Comparison of ENCODE assay signal across 14 cellular contexts in genomic region chr2:96250188-96250587, GRCh38. TPM values are rescaled to one million over a fixed set of nuclear protein-coding genes. Genes with fewer than 3 reads are reported as not detected.
DNase-seq lines count a peak whose midpoint lies in the region; ATAC-seq, FAIRE-seq and TF ChIP-seq lines count a peak whose summit lies in the region.
"Had no signal": no experiment of that assay in that cellular context is flagged by ENCODE, and none has a peak within 500 bp of the region (broad histone marks: within the 10 kb centered on the region; RNA-seq: fewer than 3 reads in every experiment).

No MANE protein-coding gene starts in this region.

- POLR2A ChIA-PET in OCI-LY7 (lab: Charles Lee): no interaction called here

- H3K9me2 ChIP-seq in OCI-LY7 (ENCODE audit: insufficient read depth, low read length): no peaks in the 10 kb centered on the region

- H3K27ac ChIP-seq in gastroesophageal sphincter (peak overlapping the region in 3 of 4 donors; percentile 30 to 42 (median 35)), stomach (peak overlapping the region in 2 of 5 donors; percentile 10 to 36), OCI-LY7 (ENCODE audit: low read depth, low read length, poor library complexity, severe bottlenecking) (no peak overlapping the region)
- H3K27ac ChIP-seq: HL-60 had no signal

- H3K36me3 ChIP-seq in gastroesophageal sphincter (peaks cover 0 to 41% of the 10 kb centered on the region in 2 donors), stomach (peaks cover 32 to 54% (median 47%) of the 10 kb centered on the region in 4 donors), OCI-LY7 (ENCODE audit: insufficient read depth, low read length) (peaks cover 49% of the 10 kb centered on the region)

- TF ChIP-seq POLR2A in gastroesophageal sphincter (IDR thresholded peaks at IDR 0.05): no peak
- no peak for TF ChIP-seq POLR2A in stomach (IDR thresholded peaks at IDR 0.05)

- no peaks in the 10 kb centered on the region for H3K9me3 Mint-ChIP-seq in activated T-cell treated with anti-CD3 and anti-CD28 coated beads, Interleukin-2, amount 50 U/mL, for 24 hours
- no peaks in the 10 kb centered on the region for H3K9me3 Mint-ChIP-seq in activated T-cell treated with anti-CD3 and anti-CD28 coated beads, Interleukin-2, amount 50 U/mL, for 4 hours
- H3K9me3 Mint-ChIP-seq in stimulated activated memory B cell treated with anti-CD40 and anti-IgM and Interleukin-4, amounts not matched to agents 10 μg/mL and 1 μg/mL and 100 μg/mL, for 72 hours: no peaks in the 10 kb centered on the region

- H3K4me1 Mint-ChIP-seq in activated T-cell treated with anti-CD3 and anti-CD28 coated beads, Interleukin-2, amount 50 U/mL, for 24 hours (ENCODE audit: low read depth): peaks cover 22% of the 10 kb centered on the region
- peaks cover 27% of the 10 kb centered on the region for H3K4me1 Mint-ChIP-seq in activated T-cell treated with anti-CD3 and anti-CD28 coated beads, Interleukin-2, amount 50 U/mL, for 4 hours (ENCODE audit: low read depth)
- H3K4me1 Mint-ChIP-seq in T-helper 17 cell: peaks cover 20% of the 10 kb centered on the region
- peaks cover 36% of the 10 kb centered on the region for H3K4me1 Mint-ChIP-seq in stimulated activated memory B cell treated with anti-CD40 and anti-IgM and Interleukin-4, amounts not matched to agents 10 μg/mL and 1 μg/mL and 100 μg/mL, for 72 hours

- TF ChIP-seq CTCF in gastroesophageal sphincter (IDR thresholded peaks at IDR 0.05): no peak
- no peak for TF ChIP-seq CTCF in D721Med (IDR thresholded peaks at IDR 0.05; ENCODE audit: insufficient read depth, missing control alignments)
- TF ChIP-seq CTCF in stomach (IDR thresholded peaks at IDR 0.05): no peak
- no peak for TF ChIP-seq CTCF in OCI-LY7 (conservative IDR thresholded peaks at IDR 0.05; ENCODE audit: low read length)

- H3K27ac Mint-ChIP-seq in activated T-cell treated with anti-CD3 and anti-CD28 coated beads, Interleukin-2, amount 50 U/mL, for 24 hours: peak overlapping the region; percentile 55
- H3K27ac Mint-ChIP-seq in T-helper 17 cell: peak overlapping the region; percentile 43
- peak overlapping the region; percentile 55 for H3K27ac Mint-ChIP-seq in stimulated activated memory B cell treated with anti-CD40 and anti-IgM and Interleukin-4, amounts not matched to agents 10 μg/mL and 1 μg/mL and 100 μg/mL, for 72 hours
- H3K27ac Mint-ChIP-seq: activated T-helper 2 cell treated with anti-CD3 and anti-CD28 coated beads, Interferon-gamma antibody, Interleukin-2, Interleukin-4, amounts not matched to agents 10 μg/mL and 5 μg/mL and 100 μg/mL, durations not matched to agents 14 hours and 24 hours and 36 hours had no signal

- H4K20me1 ChIP-seq in OCI-LY7 (ENCODE audit: insufficient read depth, low read length): no peaks in the 10 kb centered on the region

- 60 to 100% methylated on average over 1 of the region's 6 CpGs for whole genome bisulfite sequencing in gastroesophageal sphincter (ENCODE audit: low coverage in 1 of 2), 2 donors
- WGBS in stomach, 5 donors: 85 to 89% (median 85%) methylated on average over 6 of the region's 6 CpGs

- no peaks in the 10 kb centered on the region for H3K79me2 ChIP-seq in OCI-LY7 (ENCODE audit: insufficient read depth, low read depth, low read length)

- H3K4me3 ChIP-seq in gastroesophageal sphincter (no peak overlapping the region), stomach (no peak overlapping the region), OCI-LY7 (ENCODE audit: low read depth, low read length, poor library complexity, severe bottlenecking) (no peak overlapping the region)

- CTCF ChIA-PET in OCI-LY7 (lab: Charles Lee; ENCODE audit: unreplicated experiment): interaction anchor here (1.1 kb wide), 1 partner anchor 110 kb away, joined by 3 read pairs; no protein-coding TSS in a partner anchor

- intact Hi-C loops in stomach (cut with DNase I; ENCODE audit: low total_unique reads) (no loop called here), OCI-LY7 (cut with micrococcal nuclease; ENCODE audit: unreplicated experiment) (no loop called here)

- H3K27me3 Mint-ChIP-seq in activated T-cell treated with anti-CD3 and anti-CD28 coated beads, Interleukin-2, amount 50 U/mL, for 24 hours: no peaks in the 10 kb centered on the region
- no peaks in the 10 kb centered on the region for H3K27me3 Mint-ChIP-seq in activated T-cell treated with anti-CD3 and anti-CD28 coated beads, Interleukin-2, amount 50 U/mL, for 4 hours (ENCODE audit: low read depth)
- no peaks in the 10 kb centered on the region for H3K27me3 Mint-ChIP-seq in T-helper 17 cell
- no peaks in the 10 kb centered on the region for H3K27me3 Mint-ChIP-seq in stimulated activated memory B cell treated with anti-CD40 and anti-IgM and Interleukin-4, amounts not matched to agents 10 μg/mL and 1 μg/mL and 100 μg/mL, for 72 hours

- no peak overlapping the region for H3K4me2 ChIP-seq in OCI-LY7 (ENCODE audit: low read length)

- BruUV-seq in OCI-LY7 (replicated peaks; lab: Mats Ljungman, UMichigan): no TSS peak

- no peaks in the 10 kb centered on the region for H3K27me3 ChIP-seq in gastroesophageal sphincter
- H3K27me3 ChIP-seq in stomach: no peaks in the 10 kb centered on the region

- DNase-seq in activated T-cell treated with anti-CD3 and anti-CD28 coated beads, Interleukin-2, amount 50 U/mL, for 24 hours: no peak
- no peak for DNase-seq in activated T-cell treated with anti-CD3 and anti-CD28 coated beads, Interleukin-2, amount 50 U/mL, for 4 hours
- DNase-seq in T-helper 17 cell: no peak
- no peak for DNase-seq in D721Med (ENCODE audit: insufficient read length, low spot score)
- DNase-seq in stomach: no peak
- DNase-seq in OCI-LY7 (ENCODE audit: low spot score): no peak
- DNase-seq: ACHN, cortex of kidney, DMS153, SHP77 had no signal

- no peak overlapping the region for H2AFZ ChIP-seq in OCI-LY7 (ENCODE audit: low read length)

- ATAC-seq in activated T-cell treated with anti-CD3 and anti-CD28 coated beads, Interleukin-2, amount 50 U/mL, for 4 hours: no peak
- no peak for ATAC-seq in T-helper 17 cell
- no peak for ATAC-seq in gastroesophageal sphincter
- no peak for ATAC-seq in stimulated activated memory B cell treated with anti-CD40 and anti-IgM and Interleukin-4, amounts not matched to agents 10 μg/mL and 1 μg/mL and 100 μg/mL, for 72 hours

- peaks cover 0 to 58% (median 3%) of the 10 kb centered on the region in 3 donors for H3K4me1 ChIP-seq in gastroesophageal sphincter
- H3K4me1 ChIP-seq in stomach: peaks cover 6 to 52% (median 14%) of the 10 kb centered on the region in 4 donors
- peaks cover 16% of the 10 kb centered on the region for H3K4me1 ChIP-seq in OCI-LY7 (ENCODE audit: insufficient read depth, low read length, poor library complexity, severe bottlenecking)

- H3K9me3 ChIP-seq in T-helper 17 cell (ENCODE audit: control insufficient read depth, low read length, poor library complexity, severe bottlenecking) (no peaks in the 10 kb centered on the region), gastroesophageal sphincter (no peaks in the 10 kb centered on the region), stomach (no peaks in the 10 kb centered on the region), OCI-LY7 (ENCODE audit: low read length) (no peaks in the 10 kb centered on the region)

- no peak for FAIRE-seq in D721Med (lab: Jason Lieb, UNC)

- TF ChIP-seq EP300 in gastroesophageal sphincter (IDR thresholded peaks at IDR 0.05): no peak
- no peak for TF ChIP-seq EP300 in stomach (IDR thresholded peaks at IDR 0.05)

- peaks cover 53% of the 10 kb centered on the region for H3K36me3 Mint-ChIP-seq in activated T-cell treated with anti-CD3 and anti-CD28 coated beads, Interleukin-2, amount 50 U/mL, for 24 hours (ENCODE audit: low read depth)
- peaks cover 27% of the 10 kb centered on the region for H3K36me3 Mint-ChIP-seq in activated T-cell treated with anti-CD3 and anti-CD28 coated beads, Interleukin-2, amount 50 U/mL, for 4 hours (ENCODE audit: insufficient read depth)
- H3K36me3 Mint-ChIP-seq in T-helper 17 cell (ENCODE audit: low read depth): peaks cover 4% of the 10 kb centered on the region
- H3K36me3 Mint-ChIP-seq in stimulated activated memory B cell treated with anti-CD40 and anti-IgM and Interleukin-4, amounts not matched to agents 10 μg/mL and 1 μg/mL and 100 μg/mL, for 72 hours: peaks cover 60% of the 10 kb centered on the region

- H3K4me3 Mint-ChIP-seq in activated T-cell treated with anti-CD3 and anti-CD28 coated beads, Interleukin-2, amount 50 U/mL, for 24 hours: no peak overlapping the region
- H3K4me3 Mint-ChIP-seq in activated T-cell treated with anti-CD3 and anti-CD28 coated beads, Interleukin-2, amount 50 U/mL, for 4 hours: no peak overlapping the region
- H3K4me3 Mint-ChIP-seq in T-helper 17 cell: no peak overlapping the region
- no peak overlapping the region for H3K4me3 Mint-ChIP-seq in stimulated activated memory B cell treated with anti-CD40 and anti-IgM and Interleukin-4, amounts not matched to agents 10 μg/mL and 1 μg/mL and 100 μg/mL, for 72 hours

RNA-seq across cellular contexts. Expression of gene TMEM127, which starts 15.6 kb away (rescaled TPM):
- total RNA-seq in activated T-cell treated with anti-CD3 and anti-CD28 coated beads, Interleukin-2, amount 50 U/mL, for 4 hours: 10 to 100 TPM; 31.9 to 37.5 (median 36.9) TPM
- total RNA-seq in T-helper 17 cell (10 to 100 TPM; 36.4 to 44.8 TPM), gastroesophageal sphincter (10 to 100 TPM; 39.4 to 73.8 (median 43.9) TPM), stomach (10 to 100 TPM in 4 of 5 donors, 1 to 10 TPM in 1; 5.8 to 51.6 (median 21.9) TPM), OCI-LY7 (2022) (20.4 and 21.1 TPM in 2 replicates)
- 10 to 100 TPM in 1 of 3 donors, 1 to 10 TPM in 2; 5.7 to 11.4 (median 9.6) TPM for polyA plus RNA-seq in stomach
- 12.0 and 12.1 TPM in 2 replicates for total RNA-seq in OCI-LY7 (2014; rRNA removed; shearing (Covaris generic))

RNA-seq across cellular contexts. Expression of gene CIAO1, which starts 15.8 kb away (rescaled TPM):
- 100 to 1,000 TPM; 106 to 114 (median 109) TPM for total RNA-seq in activated T-cell treated with anti-CD3 and anti-CD28 coated beads, Interleukin-2, amount 50 U/mL, for 4 hours
- total RNA-seq in T-helper 17 cell (10 to 100 TPM; 60.0 to 61.5 TPM), gastroesophageal sphincter (100 to 1,000 TPM in 1 of 4 donors, 10 to 100 TPM in 3; 60.7 to 107 (median 84.8) TPM), stomach (100 to 1,000 TPM in 2 of 5 donors, 10 to 100 TPM in 3; 58.3 to 161 (median 95.3) TPM), OCI-LY7 (2022) (85.2 and 89.6 TPM in 2 replicates)
- polyA plus RNA-seq in stomach: 10 to 100 TPM; 29.3 to 43.4 (median 42.3) TPM
- 89.8 and 128 TPM in 2 replicates for total RNA-seq in OCI-LY7 (2014; rRNA removed; shearing (Covaris generic))

RNA-seq across cellular contexts. Expression of gene STARD7, which starts 41.6 kb away (rescaled TPM):
- total RNA-seq in activated T-cell treated with anti-CD3 and anti-CD28 coated beads, Interleukin-2, amount 50 U/mL, for 4 hours: 100 to 1,000 TPM; 241 to 281 (median 267) TPM
- total RNA-seq in T-helper 17 cell: 10 to 100 TPM; 59.2 to 72.6 TPM
- total RNA-seq in gastroesophageal sphincter: 100 to 1,000 TPM in 3 of 4 donors, 10 to 100 TPM in 1; 93.4 to 122 (median 107) TPM
- 100 to 1,000 TPM in 2 of 5 donors, 10 to 100 TPM in 3; 30.3 to 165 (median 87.5) TPM for total RNA-seq in stomach
- polyA plus RNA-seq in stomach: 10 to 100 TPM; 34.6 to 46.4 (median 43.1) TPM
- 208 and 239 TPM in 2 replicates for total RNA-seq in OCI-LY7 (2014; rRNA removed; shearing (Covaris generic))
- total RNA-seq in OCI-LY7 (2022): 186 and 206 TPM in 2 replicates

RNA-seq across cellular contexts. Expression of gene SNRNP200, which starts 55.2 kb away (rescaled TPM):
- 100 to 1,000 TPM; 219 to 232 (median 223) TPM for total RNA-seq in activated T-cell treated with anti-CD3 and anti-CD28 coated beads, Interleukin-2, amount 50 U/mL, for 4 hours
- 100 to 1,000 TPM; 189 to 224 TPM for total RNA-seq in T-helper 17 cell
- total RNA-seq in gastroesophageal sphincter: 100 to 1,000 TPM in 2 of 4 donors, 10 to 100 TPM in 2; 63.4 to 108 (median 98.3) TPM
- total RNA-seq in stomach: 100 to 1,000 TPM in 2 of 5 donors, 10 to 100 TPM in 3; 74.0 to 184 (median 88.1) TPM
- polyA plus RNA-seq in stomach: 10 to 100 TPM; 31.2 to 67.1 (median 33.8) TPM
- total RNA-seq in OCI-LY7 (2014; rRNA removed; shearing (Covaris generic)): 76.0 and 79.3 TPM in 2 replicates
- 213 and 216 TPM in 2 replicates for total RNA-seq in OCI-LY7 (2022)
